9 cellular contexts compared by ENCODE assay signal in the genomic region with DNA sequence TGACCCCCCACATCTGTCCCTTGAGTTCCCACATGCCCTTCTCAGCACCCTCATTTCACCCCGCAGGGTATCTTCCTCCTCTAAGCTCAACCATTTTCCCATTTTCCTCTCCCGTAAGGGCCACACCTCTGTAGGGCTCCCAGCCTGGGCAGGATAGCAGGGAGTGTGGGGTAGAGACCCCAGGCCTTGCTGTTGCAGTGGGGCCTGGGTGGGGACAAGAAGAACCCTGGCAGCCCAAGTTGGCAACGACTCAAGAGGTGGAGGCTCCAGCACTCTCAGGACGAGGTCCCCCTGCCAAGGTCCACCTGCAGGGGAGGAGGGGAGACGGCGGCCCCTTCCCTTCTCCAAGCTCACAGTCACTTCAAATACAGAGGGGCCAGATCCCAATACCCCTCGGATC. TPM values are rescaled to one million over a fixed set of nuclear protein-coding genes. Genes with fewer than 3 reads are reported as not detected.
DNase-seq lines count a peak whose midpoint lies in the region; ATAC-seq and TF ChIP-seq lines count a peak whose summit lies in the region.
"Had no signal": no experiment of that assay in that cellular context is flagged by ENCODE, and none has a peak within 500 bp of the region (broad histone marks: within the 10 kb centered on the region; RNA-seq: fewer than 3 reads in every experiment).

No MANE protein-coding gene starts in this region.

- peak overlapping the region; percentile 85 for H3K4me2 ChIP-seq in GM23248 (ENCODE audit: unreplicated experiment)
- H3K4me2 ChIP-seq in hepatocyte: peak overlapping the region; percentile 96

- no peaks in the 10 kb centered on the region for H3K36me3 ChIP-seq in GM23248 (ENCODE audit: low read depth)
- no peaks in the 10 kb centered on the region for H3K36me3 ChIP-seq in hepatocyte (replicated peaks; ENCODE audit: insufficient read depth, low read depth)

- H3K27me3 ChIP-seq in GM23248 (replicated peaks; ENCODE audit: insufficient read depth) (no peaks in the 10 kb centered on the region), hepatocyte (no peaks in the 10 kb centered on the region)

- in situ Hi-C loops in GM23248 (cut with MboI): loop anchor here (5.0 kb wide), 1 partner anchor 100 kb away; no protein-coding TSS in a partner anchor

- TF ChIP-seq CTCF in hepatocyte (IDR thresholded peaks at IDR 0.05; ENCODE audit: poor library complexity): no peak

- ATAC-seq in GM19035 (IDR thresholded peaks at IDR 0.05; ENCODE audit: unreplicated experiment) (no peak), HG02852 (IDR thresholded peaks at IDR 0.05; ENCODE audit: unreplicated experiment) (no peak)

- H3K9me2 ChIP-seq in GM23248 (ENCODE audit: insufficient read depth) (no peaks in the 10 kb centered on the region), hepatocyte (replicated peaks; ENCODE audit: insufficient read depth) (no peaks in the 10 kb centered on the region)

- H3K9ac ChIP-seq in GM23248: peak overlapping the region; percentile 90

- H3K4me3 Mint-ChIP-seq in activated CD4-positive, alpha-beta memory T cell treated with anti-CD3 and anti-CD28 coated beads for 36 hours: peak overlapping the region; percentile 67

- intact Hi-C loops in activated CD4-positive, alpha-beta memory T cell treated with anti-CD3 and anti-CD28 coated beads for 36 hours (cut with micrococcal nuclease): loop anchor here (5.0 kb wide), 2 partner anchors 60 to 180 kb away; no protein-coding TSS in a partner anchor

- peak overlapping the region; percentile 63; the same call in 1 of the 2 replicates for H2AFZ ChIP-seq in GM23248
- H2AFZ ChIP-seq in hepatocyte: peak overlapping the region; percentile 86

- no peaks in the 10 kb centered on the region for H3K36me3 Mint-ChIP-seq in activated CD4-positive, alpha-beta memory T cell treated with anti-CD3 and anti-CD28 coated beads for 36 hours

- CTCF ChIA-PET in activated CD4-positive, alpha-beta memory T cell treated with anti-CD3 and anti-CD28 coated beads for 36 hours (lab: Charles Lee): interaction anchor here (0.9 to 15.1 kb wide), 10 partner anchors 10 to 158 kb away, joined by 3 to 324 read pairs (median 6); a partner anchor contains a TSS

- DNase-seq in GM23248 (no peak), hepatocyte (ENCODE audit: low spot score) (peak; percentile 5), NCI-H446 (lab: John Stamatoyannopoulos, UW) (no peak), NCI-H187 treated with DMSO at 0.1 percent for 48 hours (lab: John Stamatoyannopoulos, UW) (no peak)
- DNase-seq in activated CD4-positive, alpha-beta memory T cell treated with anti-CD3 and anti-CD28 coated beads for 36 hours: peak; percentile 9

- 27 to 38% methylated on average over 7 of the region's 7 CpGs for WGBS in GM23248 (ENCODE audit: low coverage in 1 of 2, low lambda C conversion rate in 2 of 2, missing lambda C conversion rate in 2 of 2), 2 experiments
- WGBS in hepatocyte (ENCODE audit: low lambda C conversion rate, missing lambda C conversion rate): 62% methylated on average over 6 of the region's 7 CpGs

- H3K9me3 Mint-ChIP-seq in activated CD4-positive, alpha-beta memory T cell treated with anti-CD3 and anti-CD28 coated beads for 36 hours: no peaks in the 10 kb centered on the region

- peaks cover 5% of the 10 kb centered on the region for H3K4me1 Mint-ChIP-seq in activated CD4-positive, alpha-beta memory T cell treated with anti-CD3 and anti-CD28 coated beads for 36 hours (ENCODE audit: low read depth)

- H3K9me3 ChIP-seq in GM23248 (ENCODE audit: low read depth): no peaks in the 10 kb centered on the region
- no peaks in the 10 kb centered on the region for H3K9me3 ChIP-seq in hepatocyte (ENCODE audit: low read depth)

- POLR2A ChIA-PET in activated CD4-positive, alpha-beta memory T cell treated with anti-CD3 and anti-CD28 coated beads for 36 hours (lab: Charles Lee): no interaction called here

- peaks cover 28% of the 10 kb centered on the region for H3K27me3 Mint-ChIP-seq in activated CD4-positive, alpha-beta memory T cell treated with anti-CD3 and anti-CD28 coated beads for 36 hours

- H3K27ac ChIP-seq in GM23248 (peak overlapping the region; percentile 89), hepatocyte (peak overlapping the region; percentile 82), skin epidermis (peak overlapping the region in 18 of 21 experiments; percentile 10 to 90 (median 67))

- no peak overlapping the region for H3K27ac Mint-ChIP-seq in activated CD4-positive, alpha-beta memory T cell treated with anti-CD3 and anti-CD28 coated beads for 36 hours

- peaks cover 28% of the 10 kb centered on the region for H3F3A ChIP-seq in GM23248 (ENCODE audit: insufficient read depth)

- no peaks in the 10 kb centered on the region for H4K20me1 ChIP-seq in GM23248 (ENCODE audit: insufficient read depth)
- no peaks in the 10 kb centered on the region for H4K20me1 ChIP-seq in hepatocyte (ENCODE audit: insufficient read depth, poor library complexity, severe bottlenecking)

- H3K4me3 ChIP-seq in GM23248 (peak overlapping the region; percentile 75), hepatocyte (peak overlapping the region; percentile 38), skin epidermis (peak overlapping the region in 5 of 7 experiments; percentile 27 to 60 (median 48))

- H3K79me2 ChIP-seq in GM23248 (ENCODE audit: insufficient read depth) (peaks cover 56% of the 10 kb centered on the region), hepatocyte (peaks cover 25% of the 10 kb centered on the region)

- H3K4me1 ChIP-seq in GM23248 (ENCODE audit: insufficient read depth): peaks cover 61% of the 10 kb centered on the region
- H3K4me1 ChIP-seq in hepatocyte (ENCODE audit: insufficient read depth): peaks cover 65% of the 10 kb centered on the region

RNA-seq across cellular contexts. Expression of a gene that starts 2.0 kb away (rescaled TPM):
- 0.32 TPM in 1 of 2 replicates, not detected in the other for total RNA-seq in GM23248 (2014; rRNA removed; shearing (Covaris generic))
- 0.61 TPM in 1 of 2 replicates, not detected in the other for polyA plus RNA-seq in GM23248 (2016; fragmentation: Nextera tagmentation; extraction: Ambion mirVana)
- under 1 TPM in 1 of 2 experiments, not detected in 1; 0.07 TPM for total RNA-seq in activated CD4-positive, alpha-beta memory T cell treated with anti-CD3 and anti-CD28 coated beads for 36 hours
- total RNA-seq in hepatocyte: 6.9 and 11.3 TPM in 2 replicates
- 21.7 and 24.0 TPM in 2 replicates for polyA plus RNA-seq in hepatocyte
- total RNA-seq: dermis microvascular lymphatic vessel endothelial cell had no signal

Comparison
In these comparisons a context has a peak if more than half of its experiments do, and no peak if none do; other contexts are left out.
1. DNase-seq: peak in activated CD4-positive, alpha-beta memory T cell treated with anti-CD3 and anti-CD28 coated beads for 36 hours (single experiment) and hepatocyte (single experiment); none in GM23248 (single experiment), NCI-H446 (0 of 2) and NCI-H187 treated with DMSO at 0.1 percent for 48 hours (single experiment).
2. Peak in every context shown above with its lines, with median percentiles within 50 percentile points of each other: H3K27ac ChIP-seq and H3K4me3 ChIP-seq.